9 cellular contexts compared by ENCODE assay signal in the genomic region with DNA sequence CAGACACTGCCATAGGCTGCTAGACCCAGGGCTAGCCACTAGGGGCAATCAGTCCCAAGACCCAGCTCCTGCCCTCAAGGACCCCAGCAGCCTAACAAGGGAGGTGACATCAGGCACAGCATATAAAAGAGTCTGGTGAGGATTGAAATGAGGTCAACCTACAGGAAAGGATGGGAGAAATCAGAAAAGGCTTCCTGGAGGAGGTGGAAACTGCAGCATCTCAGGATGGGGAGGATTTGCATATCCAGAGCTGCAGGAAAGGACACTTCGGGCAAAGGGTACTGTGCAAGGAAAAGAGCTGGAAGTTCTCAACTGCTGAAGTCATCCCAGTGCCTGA. TPM values are rescaled to one million over a fixed set of nuclear protein-coding genes. Genes with fewer than 3 reads are reported as not detected.
DNase-seq lines count a peak whose midpoint lies in the region; ATAC-seq, FAIRE-seq and TF ChIP-seq lines count a peak whose summit lies in the region.
"Had no signal": no experiment of that assay in that cellular context is flagged by ENCODE, and none has a peak within 500 bp of the region (broad histone marks: within the 10 kb centered on the region; RNA-seq: fewer than 3 reads in every experiment).

No MANE protein-coding gene starts in this region.

- TF ChIP-seq CTCF in endothelial cell of umbilical vein (IDR thresholded peaks at IDR 0.05; ENCODE audit: extremely low read depth in 1 of 2, insufficient read depth in 1 of 2, low read depth in 1 of 2, low read length in 2 of 2): peak; percentile 63 to 75
- TF ChIP-seq CTCF in gastrocnemius medialis (IDR thresholded peaks at IDR 0.05 in 4 of 5, conservative IDR thresholded peaks at IDR 0.05 in 1 of 5): peak; percentile 24 to 61 (median 47)
- no peak for TF ChIP-seq CTCF in omental fat pad (IDR thresholded peaks at IDR 0.05)

- in situ Hi-C loops in gastrocnemius medialis (cut with MboI; ENCODE audit: low sequenced_read_pairs in 4 of 4): no loop called here

- H3K4me1 Mint-ChIP-seq in activated CD8-positive, alpha-beta memory T cell treated with anti-CD3 and anti-CD28 coated beads, Interleukin-2, amount 10 ng/mL, durations not matched to agents 7 days and 5 days: peaks cover 31% of the 10 kb centered on the region
- H3K4me1 Mint-ChIP-seq in T-helper 2 cell treated with Interferon-gamma antibody and Interleukin-4, amounts not matched to agents 5 μg/mL and 100 μg/mL, for 36 hours (ENCODE audit: low read depth): peaks cover 17% of the 10 kb centered on the region

- peak; percentile 74 for DNase-seq in activated CD8-positive, alpha-beta memory T cell treated with anti-CD3 and anti-CD28 coated beads, Interleukin-2, amount 10 ng/mL, durations not matched to agents 7 days and 5 days
- no peak for DNase-seq in activated CD8-positive, alpha-beta memory T cell treated with anti-CD3 and anti-CD28 coated beads for 24 hours
- DNase-seq in Jurkat, Clone E6-1 (ENCODE audit: low read depth, low spot score): peak; percentile 57
- no peak for DNase-seq in T-helper 2 cell treated with Interferon-gamma antibody and Interleukin-4, amounts not matched to agents 5 μg/mL and 100 μg/mL, for 36 hours (ENCODE audit: low spot score)
- DNase-seq in endothelial cell of umbilical vein (ENCODE audit: low read depth, low spot score): peak; percentile 52
- DNase-seq in gastrocnemius medialis: peak in 1 of 2 donors; percentile 59
- no peak for DNase-seq in omental fat pad (ENCODE audit: low spot score)

- H3K27ac ChIP-seq in endothelial cell of umbilical vein (ENCODE audit: insufficient read depth, low read depth, low read length) (no peak overlapping the region), gastrocnemius medialis (peak overlapping the region; percentile 97 to 99 (median 98))

- no peaks in the 10 kb centered on the region for H4K20me1 ChIP-seq in endothelial cell of umbilical vein (replicated peaks; ENCODE audit: control insufficient read depth, extremely low read depth, insufficient read depth, low read length)

- no peaks in the 10 kb centered on the region for H3K9me3 ChIP-seq in endothelial cell of umbilical vein (replicated peaks; ENCODE audit: control insufficient read depth, insufficient read depth, low read length)
- H3K9me3 ChIP-seq in gastrocnemius medialis: no peaks in the 10 kb centered on the region

- H3K79me2 ChIP-seq in endothelial cell of umbilical vein (ENCODE audit: control insufficient read depth, insufficient read depth, low read length): peaks cover 20% of the 10 kb centered on the region

- TF ChIP-seq POLR2A in endothelial cell of umbilical vein (IDR thresholded peaks at IDR 0.05; ENCODE audit: low read depth, low read length) (no peak), gastrocnemius medialis (IDR thresholded peaks at IDR 0.05) (no peak)

- H3K4me2 ChIP-seq in endothelial cell of umbilical vein (ENCODE audit: insufficient read depth, low read length): no peak overlapping the region

- peaks cover 6% of the 10 kb centered on the region for H3K27me3 Mint-ChIP-seq in activated CD8-positive, alpha-beta memory T cell treated with anti-CD3 and anti-CD28 coated beads, Interleukin-2, amount 10 ng/mL, durations not matched to agents 7 days and 5 days
- H3K27me3 Mint-ChIP-seq in T-helper 2 cell treated with Interferon-gamma antibody and Interleukin-4, amounts not matched to agents 5 μg/mL and 100 μg/mL, for 36 hours (ENCODE audit: low read depth): peaks cover 2% of the 10 kb centered on the region

- no peak overlapping the region for H3K4me3 Mint-ChIP-seq in activated CD8-positive, alpha-beta memory T cell treated with anti-CD3 and anti-CD28 coated beads, Interleukin-2, amount 10 ng/mL, durations not matched to agents 7 days and 5 days
- H3K4me3 Mint-ChIP-seq in T-helper 2 cell treated with Interferon-gamma antibody and Interleukin-4, amounts not matched to agents 5 μg/mL and 100 μg/mL, for 36 hours: no peak overlapping the region
- H3K4me3 Mint-ChIP-seq: activated naive CD8-positive, alpha-beta T cell had no signal

- no peaks in the 10 kb centered on the region for H3K27me3 ChIP-seq in endothelial cell of umbilical vein (ENCODE audit: control insufficient read depth in 2 of 2, insufficient read depth in 2 of 2, low read length in 2 of 2)
- H3K27me3 ChIP-seq in gastrocnemius medialis: no peaks in the 10 kb centered on the region

- POLR2A ChIA-PET in endothelial cell of umbilical vein (lab: Charles Lee): no interaction called here

- H3K4me1 ChIP-seq in endothelial cell of umbilical vein (ENCODE audit: control insufficient read depth, extremely low read depth, insufficient read depth, low read length) (peaks cover 13% of the 10 kb centered on the region), gastrocnemius medialis (peaks cover 73 to 86% of the 10 kb centered on the region in 2 donors)

- no peaks in the 10 kb centered on the region for H3K36me3 Mint-ChIP-seq in activated CD8-positive, alpha-beta memory T cell treated with anti-CD3 and anti-CD28 coated beads, Interleukin-2, amount 10 ng/mL, durations not matched to agents 7 days and 5 days
- H3K36me3 Mint-ChIP-seq in T-helper 2 cell treated with Interferon-gamma antibody and Interleukin-4, amounts not matched to agents 5 μg/mL and 100 μg/mL, for 36 hours (ENCODE audit: low read depth): peaks cover 6% of the 10 kb centered on the region
- H3K36me3 Mint-ChIP-seq: activated naive CD8-positive, alpha-beta T cell had no signal

- BruUV-seq in endothelial cell of umbilical vein (replicated peaks; lab: Mats Ljungman, UMichigan): no TSS peak

- dilution Hi-C loops in endothelial cell of umbilical vein (cut with MboI; ENCODE audit: extremely low pct_ligation_motif_present, low sequenced_read_pairs): no loop called here

- no peaks in the 10 kb centered on the region for H3K9me3 Mint-ChIP-seq in activated CD8-positive, alpha-beta memory T cell treated with anti-CD3 and anti-CD28 coated beads, Interleukin-2, amount 10 ng/mL, durations not matched to agents 7 days and 5 days (ENCODE audit: low read depth)
- H3K9me3 Mint-ChIP-seq in T-helper 2 cell treated with Interferon-gamma antibody and Interleukin-4, amounts not matched to agents 5 μg/mL and 100 μg/mL, for 36 hours: no peaks in the 10 kb centered on the region

- H2AFZ ChIP-seq in endothelial cell of umbilical vein (ENCODE audit: low read depth, low read length): no peak overlapping the region

- FAIRE-seq in endothelial cell of umbilical vein (lab: Jason Lieb, UNC): peak; percentile 42

- intact Hi-C loops in endothelial cell of umbilical vein (cut with micrococcal nuclease) (no loop called here), gastrocnemius medialis (cut with DNase I; ENCODE audit: low total_unique reads) (loop anchor here (5.0 to 10.0 kb wide), 2 partner anchors 228 to 475 kb away; a partner anchor contains a TSS)

- no peak overlapping the region for H3K4me3 ChIP-seq in Jurkat, Clone E6-1 (ENCODE audit: low read length)
- H3K4me3 ChIP-seq in endothelial cell of umbilical vein (replicated peaks in 1 of 3; ENCODE audit: insufficient read depth in 1 of 3, low read depth in 1 of 3, low read length in 3 of 3) (no peak overlapping the region), gastrocnemius medialis (no peak overlapping the region)

- H3K27ac Mint-ChIP-seq in activated CD8-positive, alpha-beta memory T cell treated with anti-CD3 and anti-CD28 coated beads, Interleukin-2, amount 10 ng/mL, durations not matched to agents 7 days and 5 days: no peak overlapping the region
- peak overlapping the region; percentile 56 for H3K27ac Mint-ChIP-seq in T-helper 2 cell treated with Interferon-gamma antibody and Interleukin-4, amounts not matched to agents 5 μg/mL and 100 μg/mL, for 36 hours
- H3K27ac Mint-ChIP-seq: activated naive CD8-positive, alpha-beta T cell had no signal

- no peak overlapping the region for H3K9ac ChIP-seq in endothelial cell of umbilical vein (replicated peaks; ENCODE audit: extremely low read depth, insufficient read depth, low read length)

- no peak for ATAC-seq in activated CD8-positive, alpha-beta memory T cell treated with anti-CD3 and anti-CD28 coated beads, Interleukin-2, amount 10 ng/mL, durations not matched to agents 7 days and 5 days
- no peak for ATAC-seq in gastrocnemius medialis
- ATAC-seq in HG03139 (IDR thresholded peaks at IDR 0.05; ENCODE audit: unreplicated experiment): no peak
- ATAC-seq in omental fat pad (ENCODE audit: low FRiP score): no peak

- H3K9me1 ChIP-seq in endothelial cell of umbilical vein (replicated peaks; ENCODE audit: control insufficient read depth, extremely low read depth, insufficient read depth, low read length): no peaks in the 10 kb centered on the region

- peaks cover 5 to 13% of the 10 kb centered on the region in 2 experiments for H3K36me3 ChIP-seq in endothelial cell of umbilical vein (ENCODE audit: control insufficient read depth in 2 of 2, extremely low read depth in 1 of 2, insufficient read depth in 2 of 2, low read length in 2 of 2)
- peaks cover 0 to 23% of the 10 kb centered on the region in 2 donors for H3K36me3 ChIP-seq in gastrocnemius medialis

- CTCF ChIA-PET in activated CD8-positive, alpha-beta memory T cell treated with anti-CD3 and anti-CD28 coated beads, Interleukin-2, amount 10 ng/mL, durations not matched to agents 7 days and 5 days (lab: Charles Lee): interaction anchor here (0.6 to 4.2 kb wide), 17 partner anchors 9 to 290 kb away, joined by 3 to 58 read pairs (median 3); a partner anchor contains a TSS
- CTCF ChIA-PET in endothelial cell of umbilical vein (lab: Charles Lee): interaction anchor here (0.6 to 5.3 kb wide), 20 partner anchors 14 to 299 kb away, joined by 3 to 67 read pairs (median 4); a partner anchor contains a TSS

RNA-seq across cellular contexts. Expression of a gene that starts 2.9 kb away (rescaled TPM):
- total RNA-seq in activated CD8-positive, alpha-beta memory T cell treated with anti-CD3 and anti-CD28 coated beads, Interleukin-2, amount 10 ng/mL, durations not matched to agents 7 days and 5 days: 100 to 1,000 TPM; 103 TPM
- 66.6 TPM for polyA plus RNA-seq in Jurkat, Clone E6-1 (2012; ENCODE audit: insufficient read depth, insufficient read length)
- total RNA-seq in endothelial cell of umbilical vein: 78.9 and 84.3 TPM in 2 replicates
- 101 and 108 TPM in 2 replicates for polyA plus RNA-seq in endothelial cell of umbilical vein
- 66.2 and 77.5 TPM in 2 replicates for polyA plus RNA-seq in endothelial cell of umbilical vein (2011; cell fraction: cytosol; rRNA removed)
- polyA plus RNA-seq in endothelial cell of umbilical vein (2011; cell fraction: nucleus; rRNA removed): 210 and 239 TPM in 2 replicates
- polyA plus RNA-seq in endothelial cell of umbilical vein (2012): 45.1 and 70.9 TPM in 2 replicates
- 111 and 135 TPM in 2 replicates for polyA minus RNA-seq in endothelial cell of umbilical vein
- 35.0 TPM for polyA minus RNA-seq in endothelial cell of umbilical vein (2011; cell fraction: cytosol; rRNA and poly(A)+ RNA removed)
- polyA minus RNA-seq in endothelial cell of umbilical vein (2011; cell fraction: nucleus; rRNA and poly(A)+ RNA removed): 143 and 150 TPM in 2 replicates
- 100 to 1,000 TPM; 120 to 165 (median 142) TPM for total RNA-seq in gastrocnemius medialis
- total RNA-seq in omental fat pad: 100 to 1,000 TPM in 3 of 4 donors, 10 to 100 TPM in 1; 82.3 to 179 (median 108) TPM

RNA-seq across cellular contexts. Expression of a gene that starts 6.6 kb away (rescaled TPM):
- total RNA-seq in activated CD8-positive, alpha-beta memory T cell treated with anti-CD3 and anti-CD28 coated beads, Interleukin-2, amount 10 ng/mL, durations not matched to agents 7 days and 5 days: 1 to 10 TPM in 1 of 2 experiments, under 1 TPM in 1; 0.64 to 2.2 TPM
- 35.1 TPM for polyA plus RNA-seq in Jurkat, Clone E6-1 (2012; ENCODE audit: insufficient read depth, insufficient read length)
- total RNA-seq in endothelial cell of umbilical vein: 27.2 and 29.0 TPM in 2 replicates
- polyA plus RNA-seq in endothelial cell of umbilical vein: 14.7 and 15.2 TPM in 2 replicates
- polyA plus RNA-seq in endothelial cell of umbilical vein (2011; cell fraction: cytosol; rRNA removed): 16.3 and 20.6 TPM in 2 replicates
- polyA plus RNA-seq in endothelial cell of umbilical vein (2011; cell fraction: nucleus; rRNA removed): 16.6 and 18.6 TPM in 2 replicates
- 16.3 and 27.6 TPM in 2 replicates for polyA plus RNA-seq in endothelial cell of umbilical vein (2012)
- 7.5 and 11.2 TPM in 2 replicates for polyA minus RNA-seq in endothelial cell of umbilical vein
- polyA minus RNA-seq in endothelial cell of umbilical vein (2011; cell fraction: cytosol; rRNA and poly(A)+ RNA removed): 129 TPM
- 8.0 and 10.8 TPM in 2 replicates for polyA minus RNA-seq in endothelial cell of umbilical vein (2011; cell fraction: nucleus; rRNA and poly(A)+ RNA removed)
- total RNA-seq in gastrocnemius medialis: 100 to 1,000 TPM; 129 to 369 (median 205) TPM
- total RNA-seq in omental fat pad: 10 to 100 TPM; 11.2 to 47.4 (median 16.8) TPM

RNA-seq across cellular contexts. Expression of a gene that starts 35.2 kb away (rescaled TPM):
- total RNA-seq in activated CD8-positive, alpha-beta memory T cell treated with anti-CD3 and anti-CD28 coated beads, Interleukin-2, amount 10 ng/mL, durations not matched to agents 7 days and 5 days: 100 to 1,000 TPM; 155 to 216 TPM
- 44.1 TPM for polyA plus RNA-seq in Jurkat, Clone E6-1 (2012; ENCODE audit: insufficient read depth, insufficient read length)
- total RNA-seq in endothelial cell of umbilical vein (92.4 and 112 TPM in 2 replicates), gastrocnemius medialis (10 to 100 TPM in 1 of 4 donors, 1 to 10 TPM in 3; 4.7 to 11.5 (median 7.1) TPM), omental fat pad (10 to 100 TPM; 12.1 to 27.6 (median 14.2) TPM)
- polyA plus RNA-seq in endothelial cell of umbilical vein: 86.1 and 96.6 TPM in 2 replicates
- polyA plus RNA-seq in endothelial cell of umbilical vein (2011; cell fraction: cytosol; rRNA removed): 70.3 and 77.1 TPM in 2 replicates
- 234 and 235 TPM in 2 replicates for polyA plus RNA-seq in endothelial cell of umbilical vein (2011; cell fraction: nucleus; rRNA removed)
- polyA plus RNA-seq in endothelial cell of umbilical vein (2012): 93.7 and 116 TPM in 2 replicates
- polyA minus RNA-seq in endothelial cell of umbilical vein: 72.1 and 77.4 TPM in 2 replicates
- 45.6 TPM for polyA minus RNA-seq in endothelial cell of umbilical vein (2011; cell fraction: cytosol; rRNA and poly(A)+ RNA removed)
- 58.0 and 75.8 TPM in 2 replicates for polyA minus RNA-seq in endothelial cell of umbilical vein (2011; cell fraction: nucleus; rRNA and poly(A)+ RNA removed)

Comparison
In these comparisons a context has a peak if more than half of its experiments do, and no peak if none do; other contexts are left out.
1. DNase-seq: peak in activated CD8-positive, alpha-beta memory T cell treated with anti-CD3 and anti-CD28 coated beads, Interleukin-2, amount 10 ng/mL, durations not matched to agents 7 days and 5 days (single experiment), Jurkat, Clone E6-1 (single experiment) and endothelial cell of umbilical vein (single experiment); none in activated CD8-positive, alpha-beta memory T cell treated with anti-CD3 and anti-CD28 coated beads for 24 hours (single experiment), T-helper 2 cell treated with Interferon-gamma antibody and Interleukin-4, amounts not matched to agents 5 μg/mL and 100 μg/mL, for 36 hours (single experiment) and omental fat pad (single experiment).
2. CTCF ChIP-seq: peak in endothelial cell of umbilical vein (2 of 2) and gastrocnemius medialis (5 of 5); none in omental fat pad (0 of 3).